ENCODE assay signal across 18 cellular contexts in the genomic region with DNA sequence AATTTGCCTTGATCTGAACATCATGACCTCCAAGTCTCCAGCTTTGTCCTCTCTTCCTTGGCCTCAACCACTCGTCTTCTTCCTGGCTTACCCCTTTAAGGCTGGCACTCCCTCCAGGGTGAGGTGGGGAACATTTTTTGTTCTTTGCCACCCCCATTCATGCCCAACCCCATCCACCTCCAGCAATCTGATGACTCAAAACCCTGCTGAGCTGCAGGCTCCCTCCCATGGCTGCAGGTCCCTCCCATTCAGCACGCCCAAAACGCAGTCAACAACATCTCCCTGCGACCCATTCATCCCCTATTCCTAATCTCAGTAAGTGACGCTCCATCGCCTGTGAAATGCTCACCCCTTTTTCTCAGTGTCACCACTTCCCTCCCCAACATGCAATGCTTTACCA.
"Had no signal": no experiment of that assay in that cellular context is flagged by ENCODE, and none has a peak within 500 bp of the region (broad histone marks: within the 10 kb centered on the region; RNA-seq: fewer than 3 reads in every experiment).

No MANE protein-coding gene starts in this region.

- H3K27ac Mint-ChIP-seq: nephron; neural progenitor cell; stimulated activated memory B cell treated with anti-CD40 and anti-IgM and Interleukin-4, amounts not matched to agents 10 μg/mL and 1 μg/mL and 100 μg/mL, for 72 hours; stimulated activated naive CD8-positive, alpha-beta T cell treated with anti-CD3 and anti-CD28 coated beads, Interleukin-15, Interleukin-2, amounts not matched to agents 100 ng/mL and 50 ng/mL, for 24 hours had no signal

- H3K27ac ChIP-seq: dorsolateral prefrontal cortex, gastroesophageal sphincter, lower lobe of right lung, neural progenitor cell, prostate gland, skin epidermis, spleen, thoracic aorta, tibial nerve, upper lobe of left lung had no signal

- ATAC-seq: gastroesophageal sphincter; left ventricle myocardium superior; lower lobe of right lung; right cardiac atrium; stimulated activated memory B cell treated with anti-CD40 and anti-IgM and Interleukin-4, amounts not matched to agents 10 μg/mL and 1 μg/mL and 100 μg/mL, for 72 hours had no signal

- H3K9me3 Mint-ChIP-seq: nephron; neural progenitor cell; stimulated activated memory B cell treated with anti-CD40 and anti-IgM and Interleukin-4, amounts not matched to agents 10 μg/mL and 1 μg/mL and 100 μg/mL, for 72 hours; stimulated activated naive CD8-positive, alpha-beta T cell treated with anti-CD3 and anti-CD28 coated beads, Interleukin-15, Interleukin-2, amounts not matched to agents 100 ng/mL and 50 ng/mL, for 24 hours had no signal

- H3K36me3 ChIP-seq: gastroesophageal sphincter, lower lobe of right lung, neural progenitor cell, prostate gland, spleen, thoracic aorta, tibial nerve, upper lobe of left lung had no signal

- H3K36me3 Mint-ChIP-seq: neural progenitor cell; stimulated activated memory B cell treated with anti-CD40 and anti-IgM and Interleukin-4, amounts not matched to agents 10 μg/mL and 1 μg/mL and 100 μg/mL, for 72 hours had no signal

- H3K4me1 ChIP-seq: gastroesophageal sphincter, lower lobe of right lung, prostate gland, spleen, tibial nerve, upper lobe of left lung had no signal

- H3K4me3 Mint-ChIP-seq: nephron; neural progenitor cell; stimulated activated memory B cell treated with anti-CD40 and anti-IgM and Interleukin-4, amounts not matched to agents 10 μg/mL and 1 μg/mL and 100 μg/mL, for 72 hours; stimulated activated naive CD8-positive, alpha-beta T cell treated with anti-CD3 and anti-CD28 coated beads, Interleukin-15, Interleukin-2, amounts not matched to agents 100 ng/mL and 50 ng/mL, for 24 hours had no signal

- H3K27me3 ChIP-seq: dorsolateral prefrontal cortex, neural progenitor cell, upper lobe of left lung had no signal

- DNase-seq: dorsolateral prefrontal cortex; effector CD4-positive, alpha-beta T cell; foreskin fibroblast; left ventricle myocardium superior; lower lobe of right lung; right cardiac atrium; spleen; stimulated activated CD4-positive, alpha-beta T cell treated with anti-CD3 and anti-CD28 coated beads, Interleukin-4, amount 100 ng/mL, for 4 hours; upper lobe of left lung had no signal

- H3K9me3 ChIP-seq: lower lobe of right lung, prostate gland, spleen, thoracic aorta, tibial nerve, upper lobe of left lung had no signal

- H3K9ac ChIP-seq: neural progenitor cell had no signal

- H3K4me1 Mint-ChIP-seq: stimulated activated memory B cell treated with anti-CD40 and anti-IgM and Interleukin-4, amounts not matched to agents 10 μg/mL and 1 μg/mL and 100 μg/mL, for 72 hours had no signal

- H3K4me3 ChIP-seq: dorsolateral prefrontal cortex, gastroesophageal sphincter, lower lobe of right lung, neural progenitor cell, prostate gland, skin epidermis, spleen, thoracic aorta, tibial nerve, upper lobe of left lung had no signal
